22 cellular contexts compared by ENCODE assay signal in genomic region chr11:116249561-116249960, GRCh38.
"Had no signal": no experiment of that assay in that cellular context is flagged by ENCODE, and none has a peak within 500 bp of the region (broad histone marks: within the 10 kb centered on the region; RNA-seq: fewer than 3 reads in every experiment).

No MANE protein-coding gene starts in this region.

- H3K27ac ChIP-seq: body of pancreas, colonic mucosa, gastroesophageal sphincter, left ventricle myocardium inferior, neutrophil, pancreas, sigmoid colon, stomach had no signal

- H3K27me3 ChIP-seq: body of pancreas, colonic mucosa, neutrophil, pancreas had no signal

- H3K4me1 Mint-ChIP-seq: activated CD4-positive, alpha-beta T cell treated with anti-CD3 and anti-CD28 coated beads, Interleukin-2, amount 10 ng/mL, durations not matched to agents 24 days and 14 days; central memory CD8-positive, alpha-beta T cell; immature natural killer cell; naive B cell; stimulated activated effector memory CD8-positive, alpha-beta T cell treated with anti-CD3 and anti-CD28 coated beads, Interleukin-12 subunit alpha, Interleukin-12 subunit beta, amount 100 ng/mL, for 72 hours had no signal

- H3K36me3 ChIP-seq: colonic mucosa, gastroesophageal sphincter, left ventricle myocardium inferior, neutrophil, pancreas, sigmoid colon, stomach had no signal

- H3K9me3 ChIP-seq: body of pancreas, colonic mucosa, gastroesophageal sphincter, left ventricle myocardium inferior, mucosa of descending colon, neutrophil, pancreas, sigmoid colon, stomach had no signal

- H3K9me3 Mint-ChIP-seq: activated CD4-positive, alpha-beta T cell treated with anti-CD3 and anti-CD28 coated beads, Interleukin-2, amount 10 ng/mL, durations not matched to agents 24 days and 14 days; activated naive CD4-positive, alpha-beta T cell treated with anti-CD3 and anti-CD28 coated beads for 36 hours; activated T-cell treated with anti-CD3 and anti-CD28 coated beads, Interleukin-2, amount 50 U/mL, for 24 hours; activated T-helper 2 cell treated with anti-CD3 and anti-CD28 coated beads, Interferon-gamma antibody, Interleukin-2, Interleukin-4, amounts not matched to agents 10 μg/mL and 5 μg/mL and 100 μg/mL, durations not matched to agents 14 hours and 24 hours and 36 hours; central memory CD8-positive, alpha-beta T cell; stimulated activated effector memory CD8-positive, alpha-beta T cell treated with anti-CD3 and anti-CD28 coated beads, Interleukin-12 subunit alpha, Interleukin-12 subunit beta, amount 100 ng/mL, for 72 hours had no signal

- H3K4me3 Mint-ChIP-seq: activated CD4-positive, alpha-beta T cell treated with anti-CD3 and anti-CD28 coated beads, Interleukin-2, amount 10 ng/mL, durations not matched to agents 24 days and 14 days; activated CD8-positive, alpha-beta T cell treated with anti-CD3 and anti-CD28 coated beads, Interleukin-2, amount 10 ng/mL, durations not matched to agents 7 days and 5 days; activated naive CD4-positive, alpha-beta T cell treated with anti-CD3 and anti-CD28 coated beads for 36 hours; activated T-cell treated with anti-CD3 and anti-CD28 coated beads, Interleukin-2, amount 50 U/mL, for 24 hours; central memory CD8-positive, alpha-beta T cell; immature natural killer cell; naive B cell; stimulated activated effector memory CD8-positive, alpha-beta T cell treated with anti-CD3 and anti-CD28 coated beads, Interleukin-12 subunit alpha, Interleukin-12 subunit beta, amount 100 ng/mL, for 72 hours had no signal

- DNase-seq: activated CD4-positive, alpha-beta T cell treated with anti-CD3 and anti-CD28 coated beads, Interleukin-2, amount 10 ng/mL, durations not matched to agents 24 days and 14 days; activated CD4-positive, CD25-positive, alpha-beta regulatory T cell; activated CD8-positive, alpha-beta T cell treated with anti-CD3 and anti-CD28 coated beads, Interleukin-2, amount 10 ng/mL, durations not matched to agents 7 days and 5 days; activated naive CD4-positive, alpha-beta T cell treated with anti-CD3 and anti-CD28 coated beads for 36 hours; activated T-cell treated with anti-CD3 and anti-CD28 coated beads, Interleukin-2, amount 50 U/mL, for 24 hours; body of pancreas; colonic mucosa; immature natural killer cell; kidney glomerular epithelial cell; left ventricle myocardium inferior; mammary epithelial cell; mucosa of descending colon; naive B cell; pancreas; sigmoid colon; stimulated activated CD4-positive, alpha-beta T cell treated with anti-CD3 and anti-CD28 coated beads, Interleukin-4, amount 100 ng/mL, for 24 hours; stomach had no signal

- H3K36me3 Mint-ChIP-seq: immature natural killer cell; stimulated activated effector memory CD8-positive, alpha-beta T cell treated with anti-CD3 and anti-CD28 coated beads, Interleukin-12 subunit alpha, Interleukin-12 subunit beta, amount 100 ng/mL, for 72 hours had no signal

- H3K27ac Mint-ChIP-seq: activated CD4-positive, alpha-beta T cell treated with anti-CD3 and anti-CD28 coated beads, Interleukin-2, amount 10 ng/mL, durations not matched to agents 24 days and 14 days; activated CD8-positive, alpha-beta T cell treated with anti-CD3 and anti-CD28 coated beads, Interleukin-2, amount 10 ng/mL, durations not matched to agents 7 days and 5 days; activated naive CD4-positive, alpha-beta T cell treated with anti-CD3 and anti-CD28 coated beads for 36 hours; activated T-cell treated with anti-CD3 and anti-CD28 coated beads, Interleukin-2, amount 50 U/mL, for 24 hours; activated T-helper 2 cell treated with anti-CD3 and anti-CD28 coated beads, Interferon-gamma antibody, Interleukin-2, Interleukin-4, amounts not matched to agents 10 μg/mL and 5 μg/mL and 100 μg/mL, durations not matched to agents 14 hours and 24 hours and 36 hours; immature natural killer cell; naive B cell; stimulated activated effector memory CD8-positive, alpha-beta T cell treated with anti-CD3 and anti-CD28 coated beads, Interleukin-12 subunit alpha, Interleukin-12 subunit beta, amount 100 ng/mL, for 72 hours had no signal

- H3K4me1 ChIP-seq: body of pancreas, colonic mucosa, left ventricle myocardium inferior, pancreas had no signal

- H3K4me3 ChIP-seq: body of pancreas, colonic mucosa, gastroesophageal sphincter, left ventricle myocardium inferior, mucosa of descending colon, pancreas, sigmoid colon, stomach had no signal

- ATAC-seq: activated CD8-positive, alpha-beta T cell treated with anti-CD3 and anti-CD28 coated beads, Interleukin-2, amount 10 ng/mL, durations not matched to agents 7 days and 5 days; body of pancreas; gastroesophageal sphincter; mucosa of descending colon; pancreas; stimulated activated effector memory CD8-positive, alpha-beta T cell treated with anti-CD3 and anti-CD28 coated beads, Interleukin-12 subunit alpha, Interleukin-12 subunit beta, amount 100 ng/mL, for 72 hours had no signal
